In genomic region chr1:60897003-60897402, GRCh38 we compare ENCODE assay signal across 22 cellular contexts.
DNase-seq lines count a peak whose midpoint lies in the region; ATAC-seq lines count a peak whose summit lies in the region.
"Had no signal": no experiment of that assay in that cellular context is flagged by ENCODE, and none has a peak within 500 bp of the region (broad histone marks: within the 10 kb centered on the region; RNA-seq: fewer than 3 reads in every experiment).

No MANE protein-coding gene starts in this region.

- no peaks in the 10 kb centered on the region for H3K9me3 ChIP-seq in right cardiac atrium (ENCODE audit: control insufficient read depth, low read length)
- H3K9me3 ChIP-seq in skeletal muscle satellite cell (replicated peaks; ENCODE audit: low read length): no peaks in the 10 kb centered on the region
- no peaks in the 10 kb centered on the region for H3K9me3 ChIP-seq in effector memory CD4-positive, alpha-beta T cell (ENCODE audit: control insufficient read depth, low read length)
- H3K9me3 ChIP-seq: esophagus squamous epithelium, thyroid gland had no signal

- peaks cover 29% of the 10 kb centered on the region for H3K27me3 Mint-ChIP-seq in activated T-helper 17 cell treated with anti-CD3 and anti-CD28 coated beads, Interleukin-2, amount 50 U/mL, for 72 hours

- peak overlapping the region; percentile 7 for H3K9ac ChIP-seq in skeletal muscle satellite cell (ENCODE audit: low read depth, low read length)

- H3K36me3 ChIP-seq in skeletal muscle satellite cell (ENCODE audit: insufficient read depth, low read length): no peaks in the 10 kb centered on the region
- H3K36me3 ChIP-seq in effector memory CD4-positive, alpha-beta T cell (ENCODE audit: control insufficient read depth, insufficient read depth, low read length): no peaks in the 10 kb centered on the region
- H3K36me3 ChIP-seq: esophagus squamous epithelium, thyroid gland had no signal

- no peaks in the 10 kb centered on the region for H3K27me3 ChIP-seq in right cardiac atrium (ENCODE audit: control insufficient read depth, insufficient read depth)
- no peaks in the 10 kb centered on the region for H3K27me3 ChIP-seq in skeletal muscle satellite cell (ENCODE audit: control insufficient read depth, insufficient read depth, low read length)
- no peaks in the 10 kb centered on the region for H3K27me3 ChIP-seq in effector memory CD4-positive, alpha-beta T cell (replicated peaks; ENCODE audit: control insufficient read depth, insufficient read depth, low read length, poor library complexity, severe bottlenecking)
- H3K27me3 ChIP-seq: esophagus squamous epithelium, thyroid gland had no signal

- WGBS in right cardiac atrium: 54% methylated on average over 12 of the region's 12 CpGs

- H3K4me3 Mint-ChIP-seq in activated T-helper 17 cell treated with anti-CD3 and anti-CD28 coated beads, Interleukin-2, amount 50 U/mL, for 72 hours: no peak overlapping the region
- H3K4me3 Mint-ChIP-seq: activated naive CD8-positive, alpha-beta T cell treated with anti-CD3 and anti-CD28 coated beads for 36 hours; CD4-positive, alpha-beta memory T cell had no signal

- no peaks in the 10 kb centered on the region for H3K9me3 Mint-ChIP-seq in activated T-helper 17 cell treated with anti-CD3 and anti-CD28 coated beads, Interleukin-2, amount 50 U/mL, for 72 hours
- H3K9me3 Mint-ChIP-seq: activated naive CD8-positive, alpha-beta T cell treated with anti-CD3 and anti-CD28 coated beads for 36 hours; activated T-helper 2 cell treated with anti-CD3 and anti-CD28 coated beads, Interferon-gamma antibody, Interleukin-2, Interleukin-4, amounts not matched to agents 10 μg/mL and 5 μg/mL and 100 μg/mL, durations not matched to agents 14 hours and 24 hours and 36 hours; CD4-positive, alpha-beta memory T cell had no signal

- H3K4me2 ChIP-seq in skeletal muscle satellite cell (ENCODE audit: low read length): peak overlapping the region; percentile 55

- H3K4me1 ChIP-seq in right cardiac atrium (ENCODE audit: control insufficient read depth, insufficient read depth, low read length): no peaks in the 10 kb centered on the region
- peaks cover 10% of the 10 kb centered on the region for H3K4me1 ChIP-seq in skeletal muscle satellite cell (ENCODE audit: control insufficient read depth, insufficient read depth, low read length)
- no peaks in the 10 kb centered on the region for H3K4me1 ChIP-seq in effector memory CD4-positive, alpha-beta T cell (ENCODE audit: control insufficient read depth, insufficient read depth, low read length, poor library complexity, severe bottlenecking)
- H3K4me1 ChIP-seq: esophagus squamous epithelium, thyroid gland had no signal

- H3K4me1 Mint-ChIP-seq in activated T-helper 17 cell treated with anti-CD3 and anti-CD28 coated beads, Interleukin-2, amount 50 U/mL, for 72 hours: no peaks in the 10 kb centered on the region
- H3K4me1 Mint-ChIP-seq: CD4-positive, alpha-beta memory T cell had no signal

- no peaks in the 10 kb centered on the region for H3K36me3 Mint-ChIP-seq in activated T-helper 17 cell treated with anti-CD3 and anti-CD28 coated beads, Interleukin-2, amount 50 U/mL, for 72 hours (ENCODE audit: low read depth)
- H3K36me3 Mint-ChIP-seq: activated naive CD8-positive, alpha-beta T cell treated with anti-CD3 and anti-CD28 coated beads for 36 hours; CD4-positive, alpha-beta memory T cell had no signal

- peak; percentile 15 for DNase-seq in M059J (ENCODE audit: low read depth)
- peak; percentile 50 for DNase-seq in astrocyte of the hippocampus (ENCODE audit: low read depth, low spot score)
- peak; percentile 26 to 71 (median 67) for DNase-seq in right cardiac atrium
- no peak for DNase-seq in glomerular visceral epithelial cell (ENCODE audit: extremely low spot score)
- no peak for DNase-seq in effector memory CD4-positive, alpha-beta T cell
- DNase-seq: activated CD4-positive, alpha-beta T cell treated with anti-CD3 and anti-CD28 coated beads, Interleukin-2, amount 50 U/mL, for 48 hours; activated CD4-positive, CD25-positive, alpha-beta regulatory T cell; activated CD8-positive, alpha-beta memory T cell treated with anti-CD3 and anti-CD28 coated beads, Interleukin-2, amount 50 U/mL, for 48 hours; activated naive CD8-positive, alpha-beta T cell treated with anti-CD3 and anti-CD28 coated beads for 36 hours; CD4-positive, alpha-beta memory T cell; esophagus squamous epithelium; NCI-H1417; PC-3; retina; SHP77 treated with DMSO at 0.1 percent for 48 hours; stimulated activated CD4-positive, alpha-beta T cell treated with anti-CD3 and anti-CD28 coated beads, Interleukin-4, amount 100 ng/mL, for 4 hours; stimulated activated naive CD8-positive, alpha-beta T cell treated with anti-CD3 and anti-CD28 coated beads, Interleukin-15, Interleukin-2, amounts not matched to agents 100 U/mL and 50 U/mL, for 24 hours; thyroid gland had no signal

- intact Hi-C loops in right cardiac atrium (cut with DNase I): no loop called here

- no peak overlapping the region for H3K27ac Mint-ChIP-seq in activated T-helper 17 cell treated with anti-CD3 and anti-CD28 coated beads, Interleukin-2, amount 50 U/mL, for 72 hours
- H3K27ac Mint-ChIP-seq: activated naive CD8-positive, alpha-beta T cell treated with anti-CD3 and anti-CD28 coated beads for 36 hours; activated T-helper 2 cell treated with anti-CD3 and anti-CD28 coated beads, Interferon-gamma antibody, Interleukin-2, Interleukin-4, amounts not matched to agents 10 μg/mL and 5 μg/mL and 100 μg/mL, durations not matched to agents 14 hours and 24 hours and 36 hours; CD4-positive, alpha-beta memory T cell had no signal

- H3K4me3 ChIP-seq in right cardiac atrium (ENCODE audit: low read length): no peak overlapping the region
- peak overlapping the region; percentile 46 for H3K4me3 ChIP-seq in skeletal muscle satellite cell (ENCODE audit: low read length)
- no peak overlapping the region for H3K4me3 ChIP-seq in effector memory CD4-positive, alpha-beta T cell (ENCODE audit: insufficient read depth, low read depth, low read length, poor library complexity, severe bottlenecking)
- H3K4me3 ChIP-seq: esophagus squamous epithelium, lung, thyroid gland had no signal

- ATAC-seq in right cardiac atrium: peak in 1 of 2 donors; percentile 42
- no peak for ATAC-seq in activated T-helper 17 cell treated with anti-CD3 and anti-CD28 coated beads, Interleukin-2, amount 50 U/mL, for 72 hours (replicated peaks)
- ATAC-seq: PC-3; stimulated activated naive CD8-positive, alpha-beta T cell treated with anti-CD3 and anti-CD28 coated beads, Interleukin-15, Interleukin-2, amounts not matched to agents 100 U/mL and 50 U/mL, for 24 hours had no signal

- peak overlapping the region; percentile 19 for H3K27ac ChIP-seq in right cardiac atrium (ENCODE audit: low read length)
- H3K27ac ChIP-seq in effector memory CD4-positive, alpha-beta T cell (ENCODE audit: insufficient read depth, low read length, poor library complexity, severe bottlenecking): no peak overlapping the region
- H3K27ac ChIP-seq: esophagus squamous epithelium, thyroid gland had no signal

Comparison
In these comparisons a context has a peak if more than half of its experiments do, and no peak if none do; other contexts are left out.
1. DNase-seq: peak in M059J (single experiment), astrocyte of the hippocampus (single experiment) and right cardiac atrium (3 of 3); none in glomerular visceral epithelial cell (single experiment) and effector memory CD4-positive, alpha-beta T cell (0 of 3).